Comparison of ENCODE assay signal across 1 cellular context in the genomic region with DNA sequence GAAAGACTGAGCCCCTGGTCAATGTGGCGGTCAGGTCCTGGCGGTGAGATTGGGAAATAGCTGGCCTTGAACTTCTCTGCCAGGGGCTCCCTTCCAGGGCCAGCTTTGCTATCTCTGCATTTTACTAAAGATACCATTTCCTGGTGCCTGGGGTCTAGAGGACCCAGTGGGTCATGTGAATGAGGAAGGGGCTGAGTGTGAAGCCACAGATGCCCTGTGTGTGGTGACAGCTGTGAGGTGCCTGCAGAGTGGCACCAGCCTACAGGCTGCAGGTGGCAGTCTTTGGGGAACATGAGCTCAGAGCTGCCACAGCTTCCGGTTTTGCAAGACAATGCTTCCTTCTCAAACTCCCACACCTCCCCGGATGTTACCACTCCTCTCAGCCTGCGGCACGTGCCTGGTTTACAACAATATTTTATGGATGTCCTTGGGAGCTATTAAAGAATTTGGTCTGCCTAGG.
TF ChIP-seq lines count a peak whose summit lies in the region.

No MANE protein-coding gene starts in this region.

TF ChIP-seq in SK-N-SH treated with all-trans-retinoic acid at 6 μM for 48 hours, 23 proteins besides CTCF, POLR2A, EP300 and RAD21 (continued from another document):
- TF ChIP-seq BACH2 (CRISPR knock-in tag; IDR thresholded peaks at IDR 0.05; ENCODE audit: borderline replicate concordance) (no peak), ZFP3 (CRISPR knock-in tag; IDR thresholded peaks at IDR 0.05) (no peak), ZNF8 (CRISPR knock-in tag; IDR thresholded peaks at IDR 0.05) (no peak), ISL1 (CRISPR knock-in tag; IDR thresholded peaks at IDR 0.05) (no peak), ESRRG (CRISPR knock-in tag; IDR thresholded peaks at IDR 0.05) (no peak), CSDC2 (CRISPR knock-in tag; IDR thresholded peaks at IDR 0.05) (no peak)
- TF ChIP-seq, protein P1, sequence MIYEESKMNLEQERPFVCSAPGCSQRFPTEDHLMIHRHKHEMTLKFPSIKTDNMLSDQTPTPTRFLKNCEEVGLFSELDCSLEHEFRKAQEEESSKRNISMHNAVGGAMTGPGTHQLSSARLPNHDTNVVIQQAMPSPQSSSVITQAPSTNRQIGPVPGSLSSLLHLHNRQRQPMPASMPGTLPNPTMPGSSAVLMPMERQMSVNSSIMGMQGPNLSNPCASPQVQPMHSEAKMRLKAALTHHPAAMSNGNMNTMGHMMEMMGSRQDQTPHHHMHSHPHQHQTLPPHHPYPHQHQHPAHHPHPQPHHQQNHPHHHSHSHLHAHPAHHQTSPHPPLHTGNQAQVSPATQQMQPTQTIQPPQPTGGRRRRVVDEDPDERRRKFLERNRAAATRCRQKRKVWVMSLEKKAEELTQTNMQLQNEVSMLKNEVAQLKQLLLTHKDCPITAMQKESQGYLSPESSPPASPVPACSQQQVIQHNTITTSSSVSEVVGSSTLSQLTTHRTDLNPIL (CRISPR knock-in tag; IDR thresholded peaks at IDR 0.05; ENCODE audit: low read depth), result no peak
- TF ChIP-seq, protein P2, sequence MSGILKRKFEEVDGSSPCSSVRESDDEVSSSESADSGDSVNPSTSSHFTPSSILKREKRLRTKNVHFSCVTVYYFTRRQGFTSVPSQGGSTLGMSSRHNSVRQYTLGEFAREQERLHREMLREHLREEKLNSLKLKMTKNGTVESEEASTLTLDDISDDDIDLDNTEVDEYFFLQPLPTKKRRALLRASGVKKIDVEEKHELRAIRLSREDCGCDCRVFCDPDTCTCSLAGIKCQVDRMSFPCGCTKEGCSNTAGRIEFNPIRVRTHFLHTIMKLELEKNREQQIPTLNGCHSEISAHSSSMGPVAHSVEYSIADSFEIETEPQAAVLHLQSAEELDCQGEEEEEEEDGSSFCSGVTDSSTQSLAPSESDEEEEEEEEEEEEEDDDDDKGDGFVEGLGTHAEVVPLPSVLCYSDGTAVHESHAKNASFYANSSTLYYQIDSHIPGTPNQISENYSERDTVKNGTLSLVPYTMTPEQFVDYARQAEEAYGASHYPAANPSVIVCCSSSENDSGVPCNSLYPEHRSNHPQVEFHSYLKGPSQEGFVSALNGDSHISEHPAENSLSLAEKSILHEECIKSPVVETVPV (CRISPR knock-in tag; IDR thresholded peaks at IDR 0.05), result no peak
- TF ChIP-seq, protein P3, sequence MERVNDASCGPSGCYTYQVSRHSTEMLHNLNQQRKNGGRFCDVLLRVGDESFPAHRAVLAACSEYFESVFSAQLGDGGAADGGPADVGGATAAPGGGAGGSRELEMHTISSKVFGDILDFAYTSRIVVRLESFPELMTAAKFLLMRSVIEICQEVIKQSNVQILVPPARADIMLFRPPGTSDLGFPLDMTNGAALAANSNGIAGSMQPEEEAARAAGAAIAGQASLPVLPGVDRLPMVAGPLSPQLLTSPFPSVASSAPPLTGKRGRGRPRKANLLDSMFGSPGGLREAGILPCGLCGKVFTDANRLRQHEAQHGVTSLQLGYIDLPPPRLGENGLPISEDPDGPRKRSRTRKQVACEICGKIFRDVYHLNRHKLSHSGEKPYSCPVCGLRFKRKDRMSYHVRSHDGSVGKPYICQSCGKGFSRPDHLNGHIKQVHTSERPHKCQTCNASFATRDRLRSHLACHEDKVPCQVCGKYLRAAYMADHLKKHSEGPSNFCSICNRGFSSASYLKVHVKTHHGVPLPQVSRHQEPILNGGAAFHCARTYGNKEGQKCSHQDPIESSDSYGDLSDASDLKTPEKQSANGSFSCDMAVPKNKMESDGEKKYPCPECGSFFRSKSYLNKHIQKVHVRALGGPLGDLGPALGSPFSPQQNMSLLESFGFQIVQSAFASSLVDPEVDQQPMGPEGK (CRISPR knock-in tag; IDR thresholded peaks at IDR 0.05; ENCODE audit: borderline replicate concordance), result no peak
